ENCODE assay signal across 8 cellular contexts in genomic region chr3:187139126-187139894, GRCh38. TPM values are rescaled to one million over a fixed set of nuclear protein-coding genes. Genes with fewer than 3 reads are reported as not detected.
DNase-seq lines count a peak whose midpoint lies in the region; ATAC-seq and TF ChIP-seq lines count a peak whose summit lies in the region.

Gene RPL39L (minus strand): TSS chr3:187139496. CDS start chr3:187121300, 18,196 bp downstream.

- DNase-seq in AG10803 (ENCODE audit: low read depth), result peak; percentile 77
- peak; percentile 32 to 81 for DNase-seq in NCI-H526 (lab: John Stamatoyannopoulos, UW)
- peak; percentile 79 for DNase-seq in midbrain (lab: John Stamatoyannopoulos, UW)
- DNase-seq in stimulated activated CD8-positive, alpha-beta memory T cell treated with anti-CD3 and anti-CD28 coated beads, Interleukin-2, amount 100 ng/mL, for 1 hour (ENCODE audit: low read depth in 2 of 2), result peak; percentile 78 to 84

- TF ChIP-seq CTCF in AG10803 (conservative IDR thresholded peaks at IDR 0.05; ENCODE audit: low read length), result peak; percentile 84

- in situ Hi-C loops in endometrial microvascular endothelial cells (cut with HindIII; ENCODE audit: inconsistent ontology term, low pct_unique_long_range_greater_than_20kb, low sequenced_read_pairs), result no loop called here

- ATAC-seq in GM18870 (IDR thresholded peaks at IDR 0.05; ENCODE audit: unreplicated experiment) (peak; percentile 93), HG03108 (IDR thresholded peaks at IDR 0.05; ENCODE audit: unreplicated experiment) (peak; percentile 98)

- peak within 1 kb of the TSS; percentile 82 for H3K4me3 ChIP-seq in AG10803 (ENCODE audit: low read length)

- POLR2A ChIA-PET in activated CD8-positive, alpha-beta memory T cell treated with anti-CD3 and anti-CD28 coated beads for 36 hours (lab: Charles Lee), result interaction anchor here (0.8 to 2.2 kb wide), 6 partner anchors 9 to 312 kb away, joined by 3 to 9 read pairs (median 4); no protein-coding TSS in a partner anchor

- CTCF ChIA-PET in activated CD8-positive, alpha-beta memory T cell treated with anti-CD3 and anti-CD28 coated beads for 36 hours (lab: Charles Lee), result interaction anchor here (0.6 to 2.5 kb wide), 21 partner anchors 8 to 318 kb away, joined by 3 to 20 read pairs (median 4); partner anchors contain the start of gene RTP4

RNA-seq across cellular contexts. Expression of gene RPL39L, which starts in this region (rescaled TPM):
- 10 to 100 TPM; 12.9 to 14.1 TPM for total RNA-seq in activated CD8-positive, alpha-beta memory T cell treated with anti-CD3 and anti-CD28 coated beads for 36 hours
- 16.3 TPM for total RNA-seq in endometrial microvascular endothelial cells (ENCODE audit: inconsistent ontology term)

Comparison
In these comparisons a context has a peak if more than half of its experiments do, and no peak if none do; other contexts are left out.
1. Peak in every context shown above with its lines: DNase-seq, ATAC-seq and H3K4me3 ChIP-seq.